ENCODE assay signal across 16 cellular contexts in the genomic region with DNA sequence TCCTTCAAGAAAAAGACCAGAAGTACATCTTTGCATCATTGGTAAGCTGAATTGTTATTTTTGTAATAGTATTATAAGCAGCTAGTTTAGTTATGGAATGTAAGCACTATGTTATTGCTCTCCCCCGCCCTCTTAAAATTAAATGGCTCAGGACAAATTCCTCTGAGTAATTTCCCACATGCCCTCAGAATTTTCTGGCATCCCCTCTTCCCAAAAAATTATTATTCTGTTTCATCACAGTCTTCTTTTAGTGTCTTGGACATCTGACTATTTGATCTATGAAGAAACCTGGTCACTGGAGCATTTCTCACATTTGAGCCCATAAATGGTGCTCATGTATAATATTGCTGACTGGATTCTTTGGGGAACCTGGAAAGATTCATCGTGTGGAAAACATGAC.
DNase-seq lines count a peak whose midpoint lies in the region; ATAC-seq, FAIRE-seq and TF ChIP-seq lines count a peak whose summit lies in the region.
"Had no signal": no experiment of that assay in that cellular context is flagged by ENCODE, and none has a peak within 500 bp of the region (broad histone marks: within the 10 kb centered on the region; RNA-seq: fewer than 3 reads in every experiment).

No MANE protein-coding gene starts in this region.

- TF ChIP-seq RAD21 in A549 (conservative IDR thresholded peaks at IDR 0.05 in 1 of 2, IDR thresholded peaks at IDR 0.05 in 1 of 2): no peak

- H2AFZ ChIP-seq in OCI-LY7 (ENCODE audit: low read length): no peak overlapping the region

- H3K9me3 ChIP-seq in A549 (no peaks in the 10 kb centered on the region), OCI-LY7 (ENCODE audit: low read length) (no peaks in the 10 kb centered on the region), kidney (ENCODE audit: control insufficient read depth in 1 of 2, low read length in 2 of 2) (no peaks in the 10 kb centered on the region)
- H3K9me3 ChIP-seq: mucosa of descending colon had no signal

- WGBS in A549 (ENCODE audit: missing lambda C conversion rate): 83% methylated on average over 2 of the region's 2 CpGs

- CTCF ChIA-PET in A549 (lab: Yijun Ruan, JAX): interaction anchor here (9.3 kb wide), 1 partner anchor 14 kb away, joined by 62 read pairs; no protein-coding TSS in a partner anchor
- CTCF ChIA-PET in OCI-LY7 (lab: Charles Lee; ENCODE audit: unreplicated experiment): no interaction called here

- no peaks in the 10 kb centered on the region for H3K79me2 ChIP-seq in OCI-LY7 (ENCODE audit: insufficient read depth, low read depth, low read length)

- peaks cover 27% of the 10 kb centered on the region for H3K36me3 Mint-ChIP-seq in progenitor cell of endocrine pancreas (ENCODE audit: insufficient read depth)

- H3K4me1 ChIP-seq in A549: no peaks in the 10 kb centered on the region
- H3K4me1 ChIP-seq in OCI-LY7 (ENCODE audit: insufficient read depth, low read length, poor library complexity, severe bottlenecking): no peaks in the 10 kb centered on the region
- H3K4me1 ChIP-seq in kidney (ENCODE audit: control insufficient read depth in 1 of 2, insufficient read depth in 1 of 2, low read depth in 1 of 2, low read length in 2 of 2): no peaks in the 10 kb centered on the region

- H3K4me1 Mint-ChIP-seq in progenitor cell of endocrine pancreas (ENCODE audit: low read depth): peaks cover 1% of the 10 kb centered on the region
- H3K4me1 Mint-ChIP-seq: H9 had no signal

- DNase-seq in A549 (ENCODE audit: low read depth in 1 of 2, low spot score in 1 of 2): no peak
- peak; percentile 55 for DNase-seq in GM04503 (ENCODE audit: low read depth)
- peak; percentile 77 for DNase-seq in fibroblast of gingiva (ENCODE audit: low read depth)
- DNase-seq in progenitor cell of endocrine pancreas (ENCODE audit: low spot score, unreplicated experiment): no peak
- DNase-seq in activated CD4-positive, CD25-positive, alpha-beta regulatory T cell treated with anti-CD3 and anti-CD28 coated beads, Interleukin-2, amount 50 U/mL, for 72 hours: no peak
- DNase-seq in OCI-LY7 (ENCODE audit: low spot score): no peak
- no peak for DNase-seq in amniotic stem cell (lab: John Stamatoyannopoulos, UW)
- DNase-seq in kidney: no peak
- DNase-seq: activated CD4-positive, alpha-beta T cell treated with anti-CD3 and anti-CD28 coated beads, Interleukin-2, amount 10 ng/mL, durations not matched to agents 24 days and 14 days; activated naive CD4-positive, alpha-beta T cell; C1 segment of cervical spinal cord; H9; hypothalamus; NCI-H187; stimulated activated CD4-positive, alpha-beta T cell treated with anti-CD3 and anti-CD28 coated beads, Interleukin-1b, Interleukin-23, amount 100 ng/mL, for 48 hours had no signal

- no peak for TF ChIP-seq EP300 in A549 (IDR thresholded peaks at IDR 0.05)

- H3K27me3 Mint-ChIP-seq in progenitor cell of endocrine pancreas: no peaks in the 10 kb centered on the region
- H3K27me3 Mint-ChIP-seq: activated CD4-positive, alpha-beta T cell treated with anti-CD3 and anti-CD28 coated beads, Interleukin-2, amount 10 ng/mL, durations not matched to agents 24 days and 14 days had no signal

- no peak overlapping the region for H3K27ac ChIP-seq in A549
- no peak overlapping the region for H3K27ac ChIP-seq in OCI-LY7 (ENCODE audit: low read depth, low read length, poor library complexity, severe bottlenecking)
- H3K27ac ChIP-seq in kidney (ENCODE audit: low read depth in 2 of 2, low read length in 2 of 2): no peak overlapping the region

- TF ChIP-seq CTCF in A549 (IDR thresholded peaks at IDR 0.05) (no peak), progenitor cell of endocrine pancreas (IDR thresholded peaks at IDR 0.05; ENCODE audit: unreplicated experiment) (no peak), OCI-LY7 (conservative IDR thresholded peaks at IDR 0.05; ENCODE audit: low read length) (no peak), kidney (IDR thresholded peaks at IDR 0.05; ENCODE audit: borderline replicate concordance, extremely low read depth, insufficient read depth) (no peak)

- ATAC-seq in A549: no peak

- TF ChIP-seq POLR2A in A549 (IDR thresholded peaks at IDR 0.05; ENCODE audit: low read length): no peak

- peak overlapping the region; percentile 19 for H3K27ac Mint-ChIP-seq in progenitor cell of endocrine pancreas
- H3K27ac Mint-ChIP-seq: activated CD4-positive, alpha-beta T cell treated with anti-CD3 and anti-CD28 coated beads, Interleukin-2, amount 10 ng/mL, durations not matched to agents 24 days and 14 days; H9 had no signal

- H3K9ac ChIP-seq in kidney (ENCODE audit: low read length in 2 of 2): no peak overlapping the region

- H3K4me2 ChIP-seq in A549 (no peak overlapping the region), OCI-LY7 (ENCODE audit: low read length) (no peak overlapping the region)

- H3K4me3 Mint-ChIP-seq in progenitor cell of endocrine pancreas (ENCODE audit: low read depth): no peak overlapping the region
- H3K4me3 Mint-ChIP-seq: activated CD4-positive, alpha-beta T cell treated with anti-CD3 and anti-CD28 coated beads, Interleukin-2, amount 10 ng/mL, durations not matched to agents 24 days and 14 days; H9 had no signal

- no peaks in the 10 kb centered on the region for H3K9me2 ChIP-seq in OCI-LY7 (ENCODE audit: insufficient read depth, low read length)

- intact Hi-C loops in OCI-LY7 (cut with micrococcal nuclease; ENCODE audit: unreplicated experiment) (loop anchor here (10.0 kb wide), 1 partner anchor 432 kb away; no protein-coding TSS in a partner anchor), kidney (cut with DNase I) (no loop called here)

- H3K4me3 ChIP-seq in A549 (no peak overlapping the region), OCI-LY7 (ENCODE audit: low read depth, low read length, poor library complexity, severe bottlenecking) (no peak overlapping the region), kidney (ENCODE audit: low read length in 2 of 2) (no peak overlapping the region)
- H3K4me3 ChIP-seq: mucosa of descending colon had no signal

- no peak for FAIRE-seq in A549 (lab: Jason Lieb, UNC)
- no peak for FAIRE-seq in kidney (lab: Jason Lieb, UNC)

- no TSS peak for BruUV-seq in OCI-LY7 (replicated peaks; lab: Mats Ljungman, UMichigan)

- POLR2A ChIA-PET in A549 (lab: Yijun Ruan, JAX) (no interaction called here), OCI-LY7 (lab: Charles Lee) (no interaction called here)

- H3K9me3 Mint-ChIP-seq in progenitor cell of endocrine pancreas (ENCODE audit: low read depth): no peaks in the 10 kb centered on the region
- H3K9me3 Mint-ChIP-seq: activated CD4-positive, alpha-beta T cell treated with anti-CD3 and anti-CD28 coated beads, Interleukin-2, amount 10 ng/mL, durations not matched to agents 24 days and 14 days; H9 had no signal

- no peaks in the 10 kb centered on the region for H4K20me1 ChIP-seq in OCI-LY7 (ENCODE audit: insufficient read depth, low read length)

- peaks cover 99% of the 10 kb centered on the region for H3K36me3 ChIP-seq in OCI-LY7 (ENCODE audit: insufficient read depth, low read length)
- peaks cover 54 to 60% of the 10 kb centered on the region in 2 donors for H3K36me3 ChIP-seq in kidney (ENCODE audit: control insufficient read depth in 1 of 2, insufficient read depth in 2 of 2, low read length in 2 of 2)

TF ChIP-seq in A549, 52 proteins besides CTCF, POLR2A, EP300 and RAD21:
- TF ChIP-seq NR3C1 (IDR thresholded peaks at IDR 0.05): no peak
- TF ChIP-seq POLR2AphosphoS2 (conservative IDR thresholded peaks at IDR 0.05; ENCODE audit: low read length): no peak
- TF ChIP-seq MAFK (IDR thresholded peaks at IDR 0.05; ENCODE audit: partially characterized antibody): peak; percentile 28
- TF ChIP-seq JUN (IDR thresholded peaks at IDR 0.05): no peak
- no peak for TF ChIP-seq FOSL2 (IDR thresholded peaks at IDR 0.05)
- no peak for TF ChIP-seq FOSL2 (CRISPR knock-in tag; IDR thresholded peaks at IDR 0.05)

Comparison
In these comparisons a context has a peak if more than half of its experiments do, and no peak if none do; other contexts are left out.
1. DNase-seq: peak in GM04503 (single experiment) and fibroblast of gingiva (single experiment); none in A549 (0 of 2), progenitor cell of endocrine pancreas (single experiment), activated CD4-positive, CD25-positive, alpha-beta regulatory T cell treated with anti-CD3 and anti-CD28 coated beads, Interleukin-2, amount 50 U/mL, for 72 hours (single experiment), OCI-LY7 (single experiment), amniotic stem cell (single experiment) and kidney (single experiment).